In the genomic region with DNA sequence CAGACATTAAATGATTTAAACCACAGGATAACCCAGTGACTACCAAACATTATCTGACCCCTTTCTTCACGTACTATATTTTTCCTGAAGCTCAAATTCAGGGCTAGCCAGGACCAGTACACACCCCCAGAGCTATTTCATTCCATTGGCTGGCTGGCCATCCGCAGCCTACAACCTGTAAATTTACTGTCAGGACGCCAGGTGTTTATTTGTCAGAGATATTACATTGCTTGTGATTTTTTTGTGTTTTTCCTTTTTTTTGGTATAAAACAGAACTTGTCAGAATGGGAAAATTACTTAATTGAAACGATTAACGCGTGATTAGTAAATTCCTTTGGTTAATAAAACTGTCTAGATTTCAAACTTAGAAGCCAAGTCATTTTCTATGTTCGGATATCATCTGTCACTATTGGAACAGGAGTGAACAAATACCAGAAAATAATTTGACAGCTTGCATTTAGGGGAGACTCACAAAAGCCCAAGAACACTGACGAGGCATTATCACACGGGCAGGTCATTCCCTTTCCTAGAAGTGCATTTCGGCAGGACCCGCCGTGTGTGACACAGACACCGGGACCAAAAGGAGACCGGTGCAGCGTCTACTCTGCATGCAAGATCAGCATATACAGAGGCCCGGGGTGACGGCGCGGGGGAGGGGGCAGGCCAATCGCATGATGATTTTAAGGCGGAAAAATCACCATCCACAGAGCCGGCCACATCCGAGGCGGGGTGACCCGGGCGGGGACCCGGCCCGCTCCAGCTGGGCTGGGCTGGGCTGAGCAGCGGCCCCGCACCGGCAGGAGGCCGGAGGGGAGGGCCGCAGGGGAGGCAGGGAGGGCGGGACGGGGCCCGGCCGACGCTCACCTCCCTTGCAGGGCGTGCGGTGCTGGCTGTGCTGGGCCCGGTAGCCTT, we compare ENCODE assay signal across 8 cellular contexts. TPM values are rescaled to one million over a fixed set of nuclear protein-coding genes. Genes with fewer than 3 reads are reported as not detected.
A peak's percentile ranks its signal among the peaks of the same experiment; 100 is the strongest.
DNase-seq lines count a peak whose midpoint lies in the region; ATAC-seq and TF ChIP-seq lines count a peak whose summit lies in the region.

No MANE protein-coding gene starts in this region.

- peak overlapping the region; percentile 88 for H3K9ac ChIP-seq in neural cell (ENCODE audit: low read length)

- no peaks in the 10 kb centered on the region for H4K20me1 ChIP-seq in neural cell (ENCODE audit: insufficient read depth)

- ATAC-seq in GM18517 (IDR thresholded peaks at IDR 0.05; ENCODE audit: unreplicated experiment) (peak; percentile 22), HG03064 (IDR thresholded peaks at IDR 0.05; ENCODE audit: low read depth, unreplicated experiment) (peak; percentile 16)

- H3K4me3 Mint-ChIP-seq in stimulated activated naive CD8-positive, alpha-beta T cell treated with anti-CD3 and anti-CD28 coated beads, Interleukin-15, Interleukin-2, amounts not matched to agents 100 ng/mL and 50 ng/mL, for 24 hours = peak overlapping the region; percentile 94

- no peaks in the 10 kb centered on the region for H3K9me3 ChIP-seq in neural cell (ENCODE audit: low read length)

- H3K9me2 ChIP-seq in neural cell (ENCODE audit: insufficient read depth, low read length) = no peaks in the 10 kb centered on the region

- H3K4me3 ChIP-seq in AG04449 (ENCODE audit: low read depth, low read length) = peak overlapping the region; percentile 83
- peak overlapping the region; percentile 84 for H3K4me3 ChIP-seq in fibroblast of pulmonary artery (replicated peaks; ENCODE audit: low read depth, low read length)
- H3K4me3 ChIP-seq in neural cell (ENCODE audit: low read length) = peak overlapping the region; percentile 91

- H3K36me3 ChIP-seq in neural cell (ENCODE audit: insufficient read depth, low read length) = peaks cover 4% of the 10 kb centered on the region

- peak overlapping the region; percentile 79 for H3K27ac ChIP-seq in neural cell (ENCODE audit: low read length)

- peak overlapping the region; percentile 91 for H3K4me2 ChIP-seq in neural cell (ENCODE audit: low read length)

- H2AFZ ChIP-seq in neural cell (ENCODE audit: low read depth, low read length) = no peak overlapping the region

- DNase-seq in AG04449 (ENCODE audit: low read depth, low spot score) (no peak), OCI-M1 (lab: John Stamatoyannopoulos, UW) (peak; percentile 87), fibroblast of pulmonary artery (ENCODE audit: low read depth) (peak; percentile 43)
- DNase-seq in activated T-helper 9 cell treated with anti-CD3 and anti-CD28 coated beads, Interleukin-2, amount 50 U/mL, for 16 hours (ENCODE audit: low read depth) = peak; percentile 61

- H3F3A ChIP-seq in neural cell (ENCODE audit: insufficient read depth, low read length, poor library complexity, severe bottlenecking) = no peaks in the 10 kb centered on the region

- no peak for TF ChIP-seq CTCF in AG04449 (IDR thresholded peaks at IDR 0.05; ENCODE audit: insufficient read depth, low read length, missing control alignments)
- TF ChIP-seq CTCF in fibroblast of pulmonary artery (IDR thresholded peaks at IDR 0.05; ENCODE audit: low read length, missing control alignments) = no peak
- TF ChIP-seq CTCF in neural cell (IDR thresholded peaks at IDR 0.05; ENCODE audit: poor library complexity, severe bottlenecking) = no peak

- H3K27ac Mint-ChIP-seq in stimulated activated naive CD8-positive, alpha-beta T cell treated with anti-CD3 and anti-CD28 coated beads, Interleukin-15, Interleukin-2, amounts not matched to agents 100 ng/mL and 50 ng/mL, for 24 hours = peak overlapping the region; percentile 94

- H3K36me3 Mint-ChIP-seq in stimulated activated naive CD8-positive, alpha-beta T cell treated with anti-CD3 and anti-CD28 coated beads, Interleukin-15, Interleukin-2, amounts not matched to agents 100 ng/mL and 50 ng/mL, for 24 hours (ENCODE audit: low read depth) = peaks cover 49% of the 10 kb centered on the region

- peaks cover 26% of the 10 kb centered on the region for H3K79me2 ChIP-seq in neural cell (replicated peaks; ENCODE audit: insufficient read depth, low read length)

- CTCF ChIA-PET in AG04449 (lab: Yijun Ruan, JAX) = interaction anchor here (0.9 to 2.7 kb wide), 4 partner anchors 11 to 154 kb away, joined by 3 to 7 read pairs (median 4); no protein-coding TSS in a partner anchor

- H3K9me3 Mint-ChIP-seq in stimulated activated naive CD8-positive, alpha-beta T cell treated with anti-CD3 and anti-CD28 coated beads, Interleukin-15, Interleukin-2, amounts not matched to agents 100 ng/mL and 50 ng/mL, for 24 hours = no peaks in the 10 kb centered on the region

- no peak for TF ChIP-seq EP300 in neural cell (conservative IDR thresholded peaks at IDR 0.05; ENCODE audit: poor library complexity, severe bottlenecking)

- H3K27me3 Mint-ChIP-seq in stimulated activated naive CD8-positive, alpha-beta T cell treated with anti-CD3 and anti-CD28 coated beads, Interleukin-15, Interleukin-2, amounts not matched to agents 100 ng/mL and 50 ng/mL, for 24 hours = no peaks in the 10 kb centered on the region

- TF ChIP-seq RAD21 in neural cell (conservative IDR thresholded peaks at IDR 0.05) = no peak

- H3K4me1 Mint-ChIP-seq in stimulated activated naive CD8-positive, alpha-beta T cell treated with anti-CD3 and anti-CD28 coated beads, Interleukin-15, Interleukin-2, amounts not matched to agents 100 ng/mL and 50 ng/mL, for 24 hours (ENCODE audit: low read depth) = peaks cover 66% of the 10 kb centered on the region

- POLR2A ChIA-PET in AG04449 (lab: Yijun Ruan, JAX) = interaction anchor here (0.7 to 1.1 kb wide), 2 partner anchors 12 to 126 kb away, joined by 3 read pairs; no protein-coding TSS in a partner anchor

- H3K27me3 ChIP-seq in neural cell (ENCODE audit: insufficient read depth, low read depth, low read length) = no peaks in the 10 kb centered on the region

TF ChIP-seq in neural cell, 6 proteins besides CTCF, POLR2A, EP300 and RAD21:
- TF ChIP-seq POLR2AphosphoS5 (IDR thresholded peaks at IDR 0.05) (peak; percentile 16), MXI1 (conservative IDR thresholded peaks at IDR 0.05; ENCODE audit: poor library complexity, severe bottlenecking) (no peak)
TF ChIP-seq in neural cell: peak in this region for 1.

RNA-seq across cellular contexts. Expression of a gene that starts 0.9 kb away (rescaled TPM):
- 107 and 110 TPM in 2 replicates for polyA plus RNA-seq in neural cell
- polyA minus RNA-seq in neural cell = 146 and 152 TPM in 2 replicates

RNA-seq across cellular contexts. Expression of a gene that starts 1.3 kb away (rescaled TPM):
- 12.0 and 15.8 TPM in 2 replicates for polyA plus RNA-seq in neural cell
- polyA minus RNA-seq in neural cell = 30.9 and 35.2 TPM in 2 replicates
